Comparison of ENCODE assay signal across 22 cellular contexts in the genomic region with DNA sequence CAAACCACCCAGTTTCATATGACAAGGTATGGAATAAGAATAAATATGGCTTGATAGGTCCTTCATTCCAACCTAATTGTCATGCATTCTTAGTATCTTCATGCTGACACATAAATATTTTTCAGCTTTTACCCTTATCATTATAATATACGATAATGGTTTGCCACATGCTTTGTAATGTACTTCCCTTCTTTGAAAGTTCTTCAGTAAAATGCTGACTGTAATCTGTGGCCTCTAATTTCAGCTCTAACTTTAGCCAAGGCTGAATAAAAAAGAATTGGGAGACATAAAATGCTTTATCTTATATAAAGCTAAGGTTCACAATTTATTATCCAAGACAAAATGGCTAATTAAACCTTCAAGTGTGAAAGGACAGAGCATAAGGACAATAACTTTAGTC. TPM values are rescaled to one million over a fixed set of nuclear protein-coding genes. Genes with fewer than 3 reads are reported as not detected.
A peak's percentile ranks its signal among the peaks of the same experiment; 100 is the strongest.
DNase-seq lines count a peak whose midpoint lies in the region; ATAC-seq, FAIRE-seq and TF ChIP-seq lines count a peak whose summit lies in the region.
"Had no signal": no experiment of that assay in that cellular context is flagged by ENCODE, and none has a peak within 500 bp of the region (broad histone marks: within the 10 kb centered on the region; RNA-seq: fewer than 3 reads in every experiment).

No MANE protein-coding gene starts in this region.

- H3K9ac ChIP-seq in K562 (ENCODE audit: insufficient read depth in 1 of 2, low read depth in 2 of 2, low read length in 2 of 2) = no peak overlapping the region

- peaks cover 23% of the 10 kb centered on the region for H3K79me2 ChIP-seq in K562 (ENCODE audit: control insufficient read depth, insufficient read depth, low read length)

- H3K27ac ChIP-seq in K562 (ENCODE audit: extremely low read depth, low read depth, low read length) = no peak overlapping the region
- peak overlapping the region; percentile 96 for H3K27ac ChIP-seq in substantia nigra (ENCODE audit: low read depth, low read length, poor library complexity, severe bottlenecking)
- no peak overlapping the region for H3K27ac ChIP-seq in esophagus squamous epithelium
- H3K27ac ChIP-seq: HL-60 had no signal

- TF ChIP-seq EP300 in K562 (IDR thresholded peaks at IDR 0.05; ENCODE audit: low read length) = no peak

- POLR2A ChIA-PET in K562 (lab: Yijun Ruan, JAX) = no interaction called here

- FAIRE-seq in K562 (lab: Jason Lieb, UNC) = no peak
- FAIRE-seq: GM12878 had no signal

- H2AFZ ChIP-seq in K562 (ENCODE audit: low read depth, low read length) = no peak overlapping the region

- TF ChIP-seq POLR2A in K562 (conservative IDR thresholded peaks at IDR 0.05) = no peak
- no peak for TF ChIP-seq POLR2A in esophagus squamous epithelium (IDR thresholded peaks at IDR 0.05)

- BruUV-seq in K562 (replicated peaks; lab: Mats Ljungman, UMichigan) = no TSS peak

- no peak for ATAC-seq in K562
- ATAC-seq: GM12878, HCT116 had no signal

- intact Hi-C loops in K562 (cut with micrococcal nuclease) (loop anchor here (5.0 to 10.0 kb wide), 3 partner anchors 138 to 670 kb away; partner anchors contain the start of genes CDKL1 and VCPKMT), esophagus squamous epithelium (cut with DNase I) (loop anchor here (5.0 kb wide), 1 partner anchor 213 kb away; no protein-coding TSS in a partner anchor)

- WGBS in K562 (ENCODE audit: insufficient coverage, low coverage, missing lambda C conversion rate) = 0% methylated on average over 1 of the region's 1 CpG
- 71 to 79% methylated on average over 1 of the region's 1 CpG for WGBS in esophagus squamous epithelium, 2 donors

- DNase-seq in NOMO-1 treated with DMSO at 0.1 percent for 48 hours (lab: John Stamatoyannopoulos, UW; ENCODE audit: unreplicated experiment) = peak; percentile 42
- no peak for DNase-seq in NOMO-1 treated with dmso at 0.1 percent for 144 hours (lab: John Stamatoyannopoulos, UW; ENCODE audit: unreplicated experiment)
- DNase-seq in K562 (ENCODE audit: extremely low read depth in 1 of 4, low spot score in 3 of 4) = no peak
- DNase-seq in substantia nigra (lab: John Stamatoyannopoulos, UW) = no peak
- DNase-seq in activated gamma-delta T cell treated with Interleukin-2 at 50 U/mL for 16 hours = no peak
- DNase-seq in esophagus squamous epithelium (lab: John Stamatoyannopoulos, UW) = no peak
- no peak for DNase-seq in NCI-H1092 treated with DMSO at 0.1 percent for 48 hours (lab: John Stamatoyannopoulos, UW)
- DNase-seq: 8988T; C1 segment of cervical spinal cord; CD4-positive, CD25-positive, alpha-beta regulatory T cell; CD8-positive, alpha-beta memory T cell; COR-L47; DMS 273 treated with DMSO at 0.1 percent for 48 hours; DMS53; DND-41; EL; GOT3; H7; HFFc6 had no signal

- H3K9me1 ChIP-seq in K562 (ENCODE audit: control insufficient read depth, insufficient read depth, low read length) = no peaks in the 10 kb centered on the region

- H3K36me3 ChIP-seq in K562 (ENCODE audit: control insufficient read depth, insufficient read depth, low read length) (peaks cover under 1% of the 10 kb centered on the region; the same call in 1 of the 3 replicates), esophagus squamous epithelium (no peaks in the 10 kb centered on the region)

- H3K4me3 ChIP-seq in K562 = no peak overlapping the region
- H3K4me3 ChIP-seq in esophagus squamous epithelium = no peak overlapping the region
- H3K4me3 ChIP-seq: GM12878 had no signal

- TF ChIP-seq CTCF in K562 (IDR thresholded peaks at IDR 0.05 in 2 of 3, conservative IDR thresholded peaks at IDR 0.05 in 1 of 3; ENCODE audit: insufficient read depth in 2 of 3, low read depth in 1 of 3, low read length in 3 of 3) (no peak), esophagus squamous epithelium (IDR thresholded peaks at IDR 0.05) (no peak)

- H3K4me2 ChIP-seq in K562 (ENCODE audit: insufficient read depth, low read length) = no peak overlapping the region

- CTCF ChIA-PET in K562 (lab: Yijun Ruan, JAX; ENCODE audit: low intra/inter-chr PET ratio) = no interaction called here

- H3K27me3 ChIP-seq in K562 (ENCODE audit: control insufficient read depth in 2 of 2, insufficient read depth in 2 of 2, low read length in 2 of 2) (no peaks in the 10 kb centered on the region), esophagus squamous epithelium (no peaks in the 10 kb centered on the region)

- H3K9me3 ChIP-seq in K562 (replicated peaks; ENCODE audit: control insufficient read depth, insufficient read depth, low read depth, low read length) = no peaks in the 10 kb centered on the region
- no peaks in the 10 kb centered on the region for H3K9me3 ChIP-seq in esophagus squamous epithelium

- in situ Hi-C loops in K562 (cut with MboI) = loop anchor here (25.0 kb wide), 1 partner anchor 673 kb away; the partner anchor contains the start of gene NEMF

- no peak for TF ChIP-seq RAD21 in K562 (CRISPR knock-in tag; conservative IDR thresholded peaks at IDR 0.05 in 1 of 2, IDR thresholded peaks at IDR 0.05 in 1 of 2)

- peaks cover 8 to 12% of the 10 kb centered on the region in 2 experiments; a peak in 4 of 5 replicates for H3K4me1 ChIP-seq in K562 (replicated peaks in 1 of 2; ENCODE audit: control insufficient read depth in 2 of 2, insufficient read depth in 2 of 2, low read length in 2 of 2)
- peaks cover 10 to 36% (median 16%) of the 10 kb centered on the region in 3 donors for H3K4me1 ChIP-seq in esophagus squamous epithelium

- H4K20me1 ChIP-seq in K562 (replicated peaks; ENCODE audit: control insufficient read depth, insufficient read depth, low read length) = no peaks in the 10 kb centered on the region

TF ChIP-seq in K562, 482 proteins besides CTCF, POLR2A, EP300 and RAD21 (continues in another document):
- TF ChIP-seq KLF13 (tag; IDR thresholded peaks at IDR 0.05; ENCODE audit: borderline replicate concordance, low read depth) = no peak
- no peak for TF ChIP-seq HINFP (tag; conservative IDR thresholded peaks at IDR 0.05; ENCODE audit: low read depth)
- TF ChIP-seq SETDB1 (IDR thresholded peaks at IDR 0.05; ENCODE audit: low read length) = no peak
- TF ChIP-seq ZNF384 (IDR thresholded peaks at IDR 0.05; ENCODE audit: low read depth, low read length) = no peak
- TF ChIP-seq BMI1 (IDR thresholded peaks at IDR 0.05; ENCODE audit: low read length) = no peak
- TF ChIP-seq RBM25 (IDR thresholded peaks at IDR 0.05; ENCODE audit: low read depth, low read length, severe bottlenecking) = no peak

RNA-seq across cellular contexts. Expression of gene MAP4K5, which starts 2.6 kb away (rescaled TPM):
- total RNA-seq in K562 (2011; cell fraction: chromatin; rRNA removed; ENCODE audit: low replicate concordance) = 21.0 and 65.4 TPM in 2 replicates
- 8.8 and 10.7 TPM in 2 replicates for total RNA-seq in K562 (2011; cell fraction: nucleolus; rRNA removed)
- 26.3 and 31.1 TPM in 2 replicates for total RNA-seq in K562 (2011; cell fraction: nucleoplasm; rRNA removed)
- total RNA-seq in K562 (2014; rRNA removed) = 29.4 and 39.5 TPM in 2 replicates
- 18.0 and 18.4 TPM in 2 replicates for total RNA-seq in K562 (2014; rRNA removed; fragmentation: Illumina TruSeq; extraction: Trizol)
- 17.2 and 18.1 TPM in 2 replicates for total RNA-seq in K562 (2015; rRNA removed; fragmentation: Illumina TruSeq; extraction: Trizol)
- total RNA-seq in K562 (2021) = 23.9 and 24.7 TPM in 2 replicates
- 12.2 and 14.4 TPM in 2 replicates for polyA plus RNA-seq in K562 (2011; rRNA removed)
- polyA plus RNA-seq in K562 (2011; cell fraction: cytosol; rRNA removed) = 4.4 and 5.2 TPM in 2 replicates
- polyA plus RNA-seq in K562 (2011; cell fraction: nucleus; rRNA removed) = 17.6 and 24.7 TPM in 2 replicates
- polyA plus RNA-seq in K562 (2012) = 8.9 and 15.0 TPM in 2 replicates
- polyA plus RNA-seq in K562 (2014; fragmentation: Illumina TruSeq; extraction: Trizol) = 15.2 and 18.0 TPM in 2 replicates
- polyA plus RNA-seq in K562 (2014; fragmentation: Nextera tagmentation; extraction: Ambion mirVana) = 1 to 10 TPM; 5.9 TPM
- 25.8 and 28.0 TPM in 2 replicates for polyA plus RNA-seq in K562 (2014; rRNA removed)
- polyA minus RNA-seq in K562 (2011; rRNA and poly(A)+ RNA removed) = 13.3 and 14.9 TPM in 2 replicates
- polyA minus RNA-seq in K562 (2011; cell fraction: cytosol; rRNA and poly(A)+ RNA removed) = 6.4 and 8.5 TPM in 2 replicates
- 28.8 and 38.8 TPM in 2 replicates for polyA minus RNA-seq in K562 (2011; cell fraction: nucleus; rRNA and poly(A)+ RNA removed)
- 100 to 1,000 TPM in 3 of 4 donors, 10 to 100 TPM in 1; 73.6 to 143 (median 124) TPM for total RNA-seq in esophagus squamous epithelium

RNA-seq across cellular contexts. Expression of gene ATL1, which starts 24.9 kb away (rescaled TPM):
- not detected in 2 replicates for total RNA-seq in K562 (2011; cell fraction: chromatin; rRNA removed; ENCODE audit: low replicate concordance)
- not detected in 2 replicates for total RNA-seq in K562 (2011; cell fraction: nucleolus; rRNA removed)
- total RNA-seq in K562 (2011; cell fraction: nucleoplasm; rRNA removed) = not detected in 2 replicates
- total RNA-seq in K562 (2014; rRNA removed) = not detected in 2 replicates
- total RNA-seq in K562 (2014; rRNA removed; fragmentation: Illumina TruSeq; extraction: Trizol) = 0.07 TPM in 1 of 2 replicates, not detected in the other
- total RNA-seq in K562 (2015; rRNA removed; fragmentation: Illumina TruSeq; extraction: Trizol) = not detected in 2 replicates
- 0.16 TPM in 1 of 2 replicates, not detected in the other for total RNA-seq in K562 (2021)
- polyA plus RNA-seq in K562 (2011; rRNA removed) = 0.15 TPM in 1 of 2 replicates, not detected in the other
- not detected in 2 replicates for polyA plus RNA-seq in K562 (2011; cell fraction: cytosol; rRNA removed)
- polyA plus RNA-seq in K562 (2011; cell fraction: nucleus; rRNA removed) = not detected in 2 replicates
- 0.33 and 0.35 TPM in 2 replicates for polyA plus RNA-seq in K562 (2012)
- polyA plus RNA-seq in K562 (2014; fragmentation: Illumina TruSeq; extraction: Trizol) = 0.04 TPM in 1 of 2 replicates, not detected in the other
- polyA plus RNA-seq in K562 (2014; fragmentation: Nextera tagmentation; extraction: Ambion mirVana) = under 1 TPM; 0.07 to 0.15 TPM
- not detected in 2 replicates for polyA plus RNA-seq in K562 (2014; rRNA removed)
- 0.45 TPM in 1 of 2 replicates, not detected in the other for polyA minus RNA-seq in K562 (2011; rRNA and poly(A)+ RNA removed)
- polyA minus RNA-seq in K562 (2011; cell fraction: cytosol; rRNA and poly(A)+ RNA removed) = not detected in 2 replicates
- polyA minus RNA-seq in K562 (2011; cell fraction: nucleus; rRNA and poly(A)+ RNA removed) = not detected in 2 replicates
- 1 to 10 TPM; 3.3 to 7.3 (median 6.0) TPM for total RNA-seq in esophagus squamous epithelium
